26 cellular contexts compared by ENCODE assay signal in the genomic region with DNA sequence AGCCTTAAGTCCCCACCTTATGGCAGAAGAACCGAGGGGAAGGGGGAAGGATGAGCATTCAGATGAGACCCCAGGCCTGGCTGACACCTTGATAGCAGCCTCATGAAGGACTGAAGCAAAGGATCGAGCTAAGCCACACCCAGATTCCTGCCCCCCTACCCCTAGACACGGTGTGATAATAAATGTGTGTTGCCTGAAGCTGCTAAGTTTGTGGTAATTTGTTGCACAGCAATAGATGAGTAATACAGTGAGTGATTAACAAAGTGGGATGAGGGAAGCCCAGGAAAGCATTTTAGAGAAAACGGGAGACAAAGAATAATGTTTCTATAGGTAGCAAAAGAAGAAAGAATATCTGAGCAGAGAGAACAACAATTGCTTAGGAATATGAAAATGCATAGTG.
DNase-seq lines count a peak whose midpoint lies in the region; ATAC-seq, FAIRE-seq and TF ChIP-seq lines count a peak whose summit lies in the region.
"Had no signal": no experiment of that assay in that cellular context is flagged by ENCODE, and none has a peak within 500 bp of the region (broad histone marks: within the 10 kb centered on the region; RNA-seq: fewer than 3 reads in every experiment).

No MANE protein-coding gene starts in this region.

- H3K4me1 Mint-ChIP-seq in activated T-cell treated with anti-CD3 and anti-CD28 coated beads, Interleukin-2, amount 50 U/mL, for 24 hours (ENCODE audit: low read depth): peaks cover 53% of the 10 kb centered on the region
- H3K4me1 Mint-ChIP-seq: B cell, memory B cell had no signal

- H3K27me3 ChIP-seq in bronchial epithelial cell (ENCODE audit: control insufficient read depth, insufficient read depth, low read length): no peaks in the 10 kb centered on the region
- H3K27me3 ChIP-seq: cardiac muscle cell, esophagus muscularis mucosa, MG63, sigmoid colon, transverse colon had no signal

- H3K4me3 ChIP-seq in bronchial epithelial cell (ENCODE audit: low read depth, low read length): no peak overlapping the region
- H3K4me3 ChIP-seq: cardiac muscle cell, esophagus muscularis mucosa, MG63, sigmoid colon, SK-N-MC, transverse colon had no signal

- peaks cover 48% of the 10 kb centered on the region for H3K27me3 Mint-ChIP-seq in activated T-cell treated with anti-CD3 and anti-CD28 coated beads, Interleukin-2, amount 50 U/mL, for 24 hours

- H3K4me3 Mint-ChIP-seq in activated T-cell treated with anti-CD3 and anti-CD28 coated beads, Interleukin-2, amount 50 U/mL, for 24 hours: peak overlapping the region; percentile 36
- H3K4me3 Mint-ChIP-seq: B cell; CD8-positive, alpha-beta T cell; dendritic cell treated with granulocyte-macrophage colony-stimulating factor and Interleukin-4, amounts not matched to agents 40 ng/mL and 50 ng/mL, for 4 days; endodermal cell; memory B cell; T-helper 1 cell treated with Interleukin-12 subunit alpha and Interleukin-12 subunit beta and Interleukin-4 antibody, amounts not matched to agents 30 μg/mL and 1 μg/mL, for 36 hours had no signal

- peak; percentile 88 for FAIRE-seq in RCC 7860 (lab: Jason Lieb, UNC)
- FAIRE-seq in bronchial epithelial cell (lab: Jason Lieb, UNC): no peak
- FAIRE-seq: GM12891 had no signal

- no peak for TF ChIP-seq CTCF in bronchial epithelial cell (IDR thresholded peaks at IDR 0.05; ENCODE audit: insufficient read depth, low read length, severe bottlenecking)

- no peaks in the 10 kb centered on the region for H3K9me3 Mint-ChIP-seq in activated T-cell treated with anti-CD3 and anti-CD28 coated beads, Interleukin-2, amount 50 U/mL, for 24 hours
- H3K9me3 Mint-ChIP-seq: CD8-positive, alpha-beta T cell; dendritic cell treated with granulocyte-macrophage colony-stimulating factor and Interleukin-4, amounts not matched to agents 40 ng/mL and 50 ng/mL, for 4 days had no signal

- no peaks in the 10 kb centered on the region for H3K36me3 Mint-ChIP-seq in activated T-cell treated with anti-CD3 and anti-CD28 coated beads, Interleukin-2, amount 50 U/mL, for 24 hours (ENCODE audit: low read depth)
- H3K36me3 Mint-ChIP-seq: CD8-positive, alpha-beta T cell had no signal

- no peak for ATAC-seq in HG02973 (IDR thresholded peaks at IDR 0.05; ENCODE audit: unreplicated experiment)
- ATAC-seq: CD8-positive, alpha-beta T cell had no signal

- no peaks in the 10 kb centered on the region for H3K36me3 ChIP-seq in bronchial epithelial cell (ENCODE audit: control insufficient read depth, insufficient read depth, low read length)
- H3K36me3 ChIP-seq: cardiac muscle cell, esophagus muscularis mucosa, MG63, sigmoid colon, transverse colon had no signal

- H3K27ac Mint-ChIP-seq in activated T-cell treated with anti-CD3 and anti-CD28 coated beads, Interleukin-2, amount 50 U/mL, for 24 hours: peak overlapping the region; percentile 79
- H3K27ac Mint-ChIP-seq: B cell; CD8-positive, alpha-beta T cell; dendritic cell treated with granulocyte-macrophage colony-stimulating factor and Interleukin-4, amounts not matched to agents 40 ng/mL and 50 ng/mL, for 4 days; endodermal cell; memory B cell; T-helper 1 cell treated with Interleukin-12 subunit alpha and Interleukin-12 subunit beta and Interleukin-4 antibody, amounts not matched to agents 30 μg/mL and 1 μg/mL, for 36 hours had no signal

- no peak for DNase-seq in activated T-cell treated with anti-CD3 and anti-CD28 coated beads, Interleukin-2, amount 50 U/mL, for 24 hours
- no peak for DNase-seq in activated T-cell treated with anti-CD3 and anti-CD28 coated beads, Interleukin-2, amount 50 U/mL, for 1 hour
- peak; percentile 51 for DNase-seq in RCC 7860 (ENCODE audit: low spot score)
- DNase-seq in bronchial epithelial cell (ENCODE audit: low read depth): peak; percentile 39
- DNase-seq in stimulated activated CD8-positive, alpha-beta memory T cell treated with anti-CD3 and anti-CD28 coated beads, Interleukin-4, amount 100 ng/mL, for 48 hours: peak; percentile 23
- DNase-seq in NCI-H2107 (lab: John Stamatoyannopoulos, UW): no peak
- DNase-seq in NCI-H187 treated with DMSO at 0.1 percent for 48 hours (lab: John Stamatoyannopoulos, UW): no peak
- DNase-seq: activated CD4-positive, CD25-positive, alpha-beta regulatory T cell treated with anti-CD3 and anti-CD28 coated beads, Interleukin-2, amount 50 U/mL, for 72 hours; activated gamma-delta T cell; anterior cingulate cortex; CD8-positive, alpha-beta T cell; endodermal cell; foreskin melanocyte; MG63; NCI-H1105 treated with DMSO at 0.1 percent for 48 hours; sigmoid colon; transverse colon had no signal

Comparison
In these comparisons a context has a peak if more than half of its experiments do, and no peak if none do; other contexts are left out.
1. DNase-seq: peak in RCC 7860 (single experiment), bronchial epithelial cell (single experiment) and stimulated activated CD8-positive, alpha-beta memory T cell treated with anti-CD3 and anti-CD28 coated beads, Interleukin-4, amount 100 ng/mL, for 48 hours (single experiment); none in activated T-cell treated with anti-CD3 and anti-CD28 coated beads, Interleukin-2, amount 50 U/mL, for 24 hours (single experiment), activated T-cell treated with anti-CD3 and anti-CD28 coated beads, Interleukin-2, amount 50 U/mL, for 1 hour (single experiment), NCI-H2107 (single experiment) and NCI-H187 treated with DMSO at 0.1 percent for 48 hours (single experiment).